ENCODE assay signal across 22 cellular contexts in genomic region chr1:107494061-107494460, GRCh38.
A peak's percentile ranks its signal among the peaks of the same experiment; 100 is the strongest.
DNase-seq lines count a peak whose midpoint lies in the region; ATAC-seq, FAIRE-seq and TF ChIP-seq lines count a peak whose summit lies in the region.
"Had no signal": no experiment of that assay in that cellular context is flagged by ENCODE, and none has a peak within 500 bp of the region (broad histone marks: within the 10 kb centered on the region; RNA-seq: fewer than 3 reads in every experiment).

No MANE protein-coding gene starts in this region.

- H2BK20ac ChIP-seq in IMR-90 (ENCODE audit: low read depth, low read length): no peak overlapping the region

- H3K27me3 ChIP-seq in IMR-90 (ENCODE audit: control insufficient read depth, insufficient read depth, low read length): no peaks in the 10 kb centered on the region
- H3K27me3 ChIP-seq in HepG2 (ENCODE audit: control insufficient read depth in 1 of 2, insufficient read depth in 2 of 2, low read length in 2 of 2): no peaks in the 10 kb centered on the region
- H3K27me3 ChIP-seq: BE2C, BLaER1 had no signal

- H3K56ac ChIP-seq in IMR-90 (ENCODE audit: extremely low read depth, insufficient read depth, low read length): no peak overlapping the region

- no peak overlapping the region for H2AK9ac ChIP-seq in IMR-90 (replicated peaks; ENCODE audit: low read depth, low read length, poor library complexity)

- no peak for FAIRE-seq in HepG2 (lab: Jason Lieb, UNC)
- FAIRE-seq: GM12878, GM12892, GM18507 had no signal

- TF ChIP-seq CTCF in IMR-90 (conservative IDR thresholded peaks at IDR 0.05; ENCODE audit: low read depth, low read length) (no peak), HepG2 (CRISPR knock-in tag; IDR thresholded peaks at IDR 0.05) (no peak)

- CTCF ChIA-PET in IMR-90 (lab: Yijun Ruan, JAX) (no interaction called here), HepG2 (lab: Yijun Ruan, JAX; ENCODE audit: low intra/inter-chr PET ratio, low total read pairs) (no interaction called here)

- H3K4me3 ChIP-seq in IMR-90 (ENCODE audit: insufficient read depth, low read depth, low read length) (no peak overlapping the region), HepG2 (replicated peaks in 1 of 3; ENCODE audit: insufficient read depth in 1 of 3, low read depth in 2 of 3, low read length in 3 of 3) (no peak overlapping the region)
- H3K4me3 ChIP-seq: BLaER1, GM12878 had no signal

- H2AFZ ChIP-seq in IMR-90 (replicated peaks; ENCODE audit: low read length, poor library complexity): no peak overlapping the region
- no peak overlapping the region for H2AFZ ChIP-seq in HepG2 (ENCODE audit: low read length)

- dilution Hi-C loops in IMR-90 (cut with HindIII; ENCODE audit: low sequenced_read_pairs, unreplicated experiment): no loop called here

- no peak overlapping the region for H2AK5ac ChIP-seq in IMR-90 (ENCODE audit: low read depth, low read length)

- H4K8ac ChIP-seq in IMR-90 (ENCODE audit: low read depth in 2 of 2, low read length in 2 of 2): no peak overlapping the region

- no peak overlapping the region for H3K4ac ChIP-seq in IMR-90 (ENCODE audit: low read depth, low read length)

- no peak for ATAC-seq in IMR-90 (ENCODE audit: low read depth)
- no peak for ATAC-seq in HepG2
- no peak for ATAC-seq in stimulated activated naive CD8-positive, alpha-beta T cell treated with anti-CD3 and anti-CD28 coated beads, Interleukin-15, Interleukin-2, amounts not matched to agents 100 U/mL and 50 U/mL, for 24 hours
- ATAC-seq: GM12878 had no signal

- no peak overlapping the region for H4K91ac ChIP-seq in IMR-90 (ENCODE audit: insufficient read depth, low read depth, low read length)

- H3K23ac ChIP-seq in IMR-90 (ENCODE audit: low read depth, low read length): no peak overlapping the region

- H3K79me1 ChIP-seq in IMR-90 (ENCODE audit: low read depth in 1 of 2, low read length in 2 of 2): no peaks in the 10 kb centered on the region

- TF ChIP-seq RAD21 in IMR-90 (IDR thresholded peaks at IDR 0.05; ENCODE audit: low read length) (no peak), HepG2 (CRISPR knock-in tag; IDR thresholded peaks at IDR 0.05) (no peak)

- no peak overlapping the region for H3K18ac ChIP-seq in IMR-90 (ENCODE audit: low read depth, low read length)

- no peaks in the 10 kb centered on the region for H3K9me1 ChIP-seq in IMR-90 (ENCODE audit: insufficient read depth, low read length)

- H3K79me2 ChIP-seq in HepG2 (ENCODE audit: insufficient read depth, low read length): no peaks in the 10 kb centered on the region

- H3K9me3 ChIP-seq in IMR-90 (ENCODE audit: control insufficient read depth, insufficient read depth, low read length) (no peaks in the 10 kb centered on the region; the same call in 1 of the 2 replicates), HepG2 (ENCODE audit: low read length) (no peaks in the 10 kb centered on the region)
- H3K9me3 ChIP-seq: BE2C, BLaER1 had no signal

- intact Hi-C loops in IMR-90 (cut with micrococcal nuclease) (no loop called here), HepG2 (cut with micrococcal nuclease; ENCODE audit: unreplicated experiment) (no loop called here)

- H3K4me2 ChIP-seq in IMR-90 (ENCODE audit: low read depth, low read length): no peak overlapping the region
- no peak overlapping the region for H3K4me2 ChIP-seq in HepG2 (ENCODE audit: low read depth, low read length)
- H3K4me2 ChIP-seq: BLaER1 had no signal

- WGBS in IMR-90 (ENCODE audit: extremely low coverage in 2 of 2, insufficient read length in 1 of 2), 2 experiments: 80% methylated on average over 1 of the region's 6 CpGs; no CpG with 5 or more reads in 1 of the 2 experiments
- 92% methylated on average over 6 of the region's 6 CpGs for WGBS in HepG2 (ENCODE audit: low lambda C conversion rate)

- H3K27ac ChIP-seq in IMR-90 (ENCODE audit: insufficient read depth, low read length) (no peak overlapping the region), HepG2 (ENCODE audit: extremely low read length, insufficient read depth, low read length) (no peak overlapping the region)
- H3K27ac ChIP-seq: BLaER1 had no signal

- H3K14ac ChIP-seq in IMR-90 (replicated peaks; ENCODE audit: low read depth, low read length): no peak overlapping the region

- in situ Hi-C loops in IMR-90 (cut with MboI; ENCODE audit: low sequenced_read_pairs): no loop called here
- in situ Hi-C loops in HepG2 (cut with HindIII; ENCODE audit: extremely low pct_ligation_motif_present, low pct_unique_long_range_greater_than_20kb): no loop called here

- TF ChIP-seq POLR2A in IMR-90 (IDR thresholded peaks at IDR 0.05; ENCODE audit: low read depth, low read length) (no peak), HepG2 (IDR thresholded peaks at IDR 0.05; ENCODE audit: insufficient read depth in 1 of 2, low read depth in 2 of 2, low read length in 2 of 2) (no peak)

- TF ChIP-seq EP300 in HepG2 (IDR thresholded peaks at IDR 0.05; ENCODE audit: low read depth in 2 of 2, low read length in 2 of 2): no peak
- TF ChIP-seq EP300 in HepG2 (CRISPR knock-in tag; IDR thresholded peaks at IDR 0.05; ENCODE audit: borderline replicate concordance): no peak

- H3K4me1 ChIP-seq in IMR-90 (ENCODE audit: control insufficient read depth, insufficient read depth, low read length): no peaks in the 10 kb centered on the region
- H3K4me1 ChIP-seq in HepG2 (ENCODE audit: insufficient read depth, low read length): peaks cover 23% of the 10 kb centered on the region
- H3K4me1 ChIP-seq: BLaER1 had no signal

- no peak overlapping the region for H4K5ac ChIP-seq in IMR-90 (ENCODE audit: low read depth, low read length)

- H3K9ac ChIP-seq in IMR-90 (ENCODE audit: low read depth, low read length): no peak overlapping the region
- H3K9ac ChIP-seq in HepG2 (ENCODE audit: insufficient read depth, low read depth, low read length): no peak overlapping the region
- H3K9ac ChIP-seq: BLaER1 had no signal

- H4K20me1 ChIP-seq in IMR-90 (ENCODE audit: insufficient read depth, low read length) (no peaks in the 10 kb centered on the region), HepG2 (ENCODE audit: insufficient read depth, low read length) (no peaks in the 10 kb centered on the region)
- H4K20me1 ChIP-seq: BLaER1 had no signal

- H3K36me3 ChIP-seq in IMR-90 (ENCODE audit: control insufficient read depth, insufficient read depth, low read length) (no peaks in the 10 kb centered on the region), HepG2 (replicated peaks in 1 of 2; ENCODE audit: control insufficient read depth in 1 of 2, insufficient read depth in 2 of 2, low read length in 2 of 2) (no peaks in the 10 kb centered on the region)
- H3K36me3 ChIP-seq: BE2C, BLaER1 had no signal

- BruUV-seq in IMR-90 (replicated peaks; lab: Mats Ljungman, UMichigan): no TSS peak
- BruUV-seq in HepG2 (replicated peaks; lab: Mats Ljungman, UMichigan): no TSS peak

- H2BK5ac ChIP-seq in IMR-90 (ENCODE audit: low read depth, low read length, poor library complexity, severe bottlenecking): no peak overlapping the region

- POLR2A ChIA-PET in IMR-90 (lab: Charles Lee; ENCODE audit: unreplicated experiment) (no interaction called here), HepG2 (lab: Yijun Ruan, JAX) (no interaction called here)

- H2BK120ac ChIP-seq in IMR-90 (ENCODE audit: low read depth, low read length): no peak overlapping the region

- no peak overlapping the region for H2BK15ac ChIP-seq in IMR-90 (ENCODE audit: low read depth, low read length)

- DNase-seq in IMR-90 (no peak), HepG2 (ENCODE audit: low spot score) (no peak), inferior parietal cortex (ENCODE audit: extremely low spot score) (no peak), T1000 (lab: John Stamatoyannopoulos, UW) (no peak)
- DNase-seq in stimulated activated naive CD8-positive, alpha-beta T cell treated with anti-CD3 and anti-CD28 coated beads, Interleukin-15, Interleukin-2, amounts not matched to agents 100 U/mL and 50 U/mL, for 24 hours: no peak
- DNase-seq: ACHN; BE2C; C1 segment of cervical spinal cord; CD4-positive, alpha-beta memory T cell; CD4-positive, CD25-positive, alpha-beta regulatory T cell; CD8-positive, alpha-beta memory T cell; COR-L47; DMS153; DMS53; DMS79; DND-41; EL; GDM1 had no signal

TF ChIP-seq in IMR-90, 13 proteins besides CTCF, POLR2A, EP300 and RAD21:
- TF ChIP-seq CEBPB (IDR thresholded peaks at IDR 0.05; ENCODE audit: low read depth, low read length) (no peak), SMC3 (IDR thresholded peaks at IDR 0.05; ENCODE audit: low read depth, low read length) (no peak), MAFK (IDR thresholded peaks at IDR 0.05; ENCODE audit: low read depth, low read length) (peak; percentile 74; the same call in 1 of the 2 replicates), BHLHE40 (IDR thresholded peaks at IDR 0.05; ENCODE audit: low read depth, low read length) (no peak), RCOR1 (IDR thresholded peaks at IDR 0.05; ENCODE audit: insufficient replicate concordance, low read length) (no peak)

TF ChIP-seq in HepG2, 621 proteins besides CTCF, POLR2A, EP300 and RAD21 (continues in another document):
- TF ChIP-seq FOXM1 (CRISPR knock-in tag; IDR thresholded peaks at IDR 0.05) (no peak), MAFF (IDR thresholded peaks at IDR 0.05; ENCODE audit: low read depth, low read length) (peak; percentile 85), SNAPC2 (CRISPR knock-in tag; IDR thresholded peaks at IDR 0.05) (no peak), TAF1 (CRISPR knock-in tag; IDR thresholded peaks at IDR 0.05) (no peak), KDM6A (CRISPR knock-in tag; IDR thresholded peaks at IDR 0.05; ENCODE audit: low read depth) (no peak), FOXO1 (CRISPR knock-in tag; IDR thresholded peaks at IDR 0.05) (no peak), ATF7-NPFF (CRISPR knock-in tag; IDR thresholded peaks at IDR 0.05; ENCODE audit: low read depth) (no peak)
